ENCODE assay signal across 8 cellular contexts in genomic region chr12:40010899-40011774, GRCh38.
DNase-seq lines count a peak whose midpoint lies in the region; ATAC-seq and TF ChIP-seq lines count a peak whose summit lies in the region.

No MANE protein-coding gene starts in this region.

- H3K4me1 Mint-ChIP-seq in CD4-positive, alpha-beta memory T cell, result peaks cover 10 to 14% (median 10%) of the 10 kb centered on the region in 4 donors
- H3K4me1 Mint-ChIP-seq in natural killer cell, result peaks cover 10 to 16% of the 10 kb centered on the region in 2 donors

- ATAC-seq in GM19025 (IDR thresholded peaks at IDR 0.05; ENCODE audit: low read depth, unreplicated experiment) (peak; percentile 90), HG03139 (IDR thresholded peaks at IDR 0.05; ENCODE audit: unreplicated experiment) (peak; percentile 88), esophagus mucosa (peak; percentile 65), natural killer cell (peak; percentile 89 to 98 (median 97))

- no peaks in the 10 kb centered on the region for H3K9me3 ChIP-seq in CD4-positive, alpha-beta memory T cell (ENCODE audit: control insufficient read depth in 1 of 2, low read length in 2 of 2)
- H3K9me3 ChIP-seq in thyroid gland, result no peaks in the 10 kb centered on the region

- WGBS in thyroid gland, 2 donors, result 62 to 65% methylated on average over 11 of the region's 11 CpGs

- no peaks in the 10 kb centered on the region for H3K27me3 Mint-ChIP-seq in CD4-positive, alpha-beta memory T cell
- H3K27me3 Mint-ChIP-seq in natural killer cell (ENCODE audit: low read depth in 2 of 2), result no peaks in the 10 kb centered on the region

- no peaks in the 10 kb centered on the region for H3K36me3 ChIP-seq in CD4-positive, alpha-beta memory T cell (ENCODE audit: insufficient read depth, low read length)
- H3K36me3 ChIP-seq in thyroid gland, result no peaks in the 10 kb centered on the region

- intact Hi-C loops in CD4-positive, alpha-beta memory T cell (cut with micrococcal nuclease), result loop anchor here (1.0 to 10.0 kb wide), 3 partner anchors 96 to 911 kb away; no protein-coding TSS in a partner anchor
- intact Hi-C loops in natural killer cell (cut with micrococcal nuclease) (loop anchor here (1.0 kb wide), 1 partner anchor 96 kb away; no protein-coding TSS in a partner anchor), thyroid gland (cut with DNase I) (loop anchor here (5.0 kb wide), 1 partner anchor 96 kb away; the partner anchor contains the start of gene SLC2A13)

- H3K27me3 ChIP-seq in CD4-positive, alpha-beta memory T cell (ENCODE audit: insufficient read depth, low read length), result no peaks in the 10 kb centered on the region
- H3K27me3 ChIP-seq in thyroid gland, result no peaks in the 10 kb centered on the region

- H3K4me3 Mint-ChIP-seq in CD4-positive, alpha-beta memory T cell, result peak overlapping the region; percentile 44 to 81 (median 76)
- peak overlapping the region; percentile 74 for H3K4me3 Mint-ChIP-seq in natural killer cell

- POLR2A ChIA-PET in CD4-positive, alpha-beta memory T cell (lab: Charles Lee; ENCODE audit: partially characterized antibody), result interaction anchor here (1.4 to 1.6 kb wide), 2 partner anchors 95 to 97 kb away, joined by 4 to 12 read pairs; partner anchors contain the start of gene SLC2A13

- peaks cover 6% of the 10 kb centered on the region for H3K4me1 ChIP-seq in CD4-positive, alpha-beta memory T cell (ENCODE audit: insufficient read depth, low read length)
- H3K4me1 ChIP-seq in thyroid gland, result no peaks in the 10 kb centered on the region

- CTCF ChIA-PET in CD4-positive, alpha-beta memory T cell (lab: Charles Lee; ENCODE audit: partially characterized antibody), result interaction anchor here (0.6 to 11.5 kb wide), 31 partner anchors 8 to 1335 kb away, joined by 3 to 185 read pairs (median 3); partner anchors contain the start of gene SLC2A13

- peak; percentile 61 to 67 (median 64) for DNase-seq in CD4-positive, alpha-beta memory T cell
- DNase-seq in NCI-H774 (lab: John Stamatoyannopoulos, UW) (peak; percentile 77), natural killer cell (peak; percentile 25), thyroid gland (peak; percentile 30 to 33)
- peak; percentile 20 to 38 for DNase-seq in activated CD8-positive, alpha-beta memory T cell treated with anti-CD3 and anti-CD28 coated beads for 4 hours (ENCODE audit: low read depth in 2 of 2)

- peak overlapping the region in 1 of 2 donors; percentile 30 for H3K4me3 ChIP-seq in CD4-positive, alpha-beta memory T cell (ENCODE audit: low read length in 2 of 2)
- H3K4me3 ChIP-seq in thyroid gland (replicated peaks in 1 of 3), result no peak overlapping the region

- no peak overlapping the region for H3K27ac ChIP-seq in CD4-positive, alpha-beta memory T cell (ENCODE audit: low read depth, low read length)
- H3K27ac ChIP-seq in thyroid gland, result no peak overlapping the region

- no peak for TF ChIP-seq POLR2A in thyroid gland (IDR thresholded peaks at IDR 0.05)

- no peaks in the 10 kb centered on the region for H3K36me3 Mint-ChIP-seq in CD4-positive, alpha-beta memory T cell
- H3K36me3 Mint-ChIP-seq in natural killer cell, result no peaks in the 10 kb centered on the region

- H3K9me3 Mint-ChIP-seq in CD4-positive, alpha-beta memory T cell, result no peaks in the 10 kb centered on the region
- H3K9me3 Mint-ChIP-seq in natural killer cell, result no peaks in the 10 kb centered on the region

- TF ChIP-seq CTCF in natural killer cell (IDR thresholded peaks at IDR 0.05) (peak; percentile 80), thyroid gland (IDR thresholded peaks at IDR 0.05) (peak; percentile 35 to 75 (median 56))

- peak overlapping the region in 2 of 7 donors; percentile 23 to 26 for H3K27ac Mint-ChIP-seq in CD4-positive, alpha-beta memory T cell
- H3K27ac Mint-ChIP-seq in natural killer cell, result peak overlapping the region; percentile 26 to 83

Comparison
In these comparisons a context has a peak if more than half of its experiments do, and no peak if none do; other contexts are left out.
1. DNase-seq: peak in every context shown above with its lines; median percentile 77 in NCI-H774; 64 in CD4-positive, alpha-beta memory T cell; 32 in thyroid gland; 29 in activated CD8-positive, alpha-beta memory T cell treated with anti-CD3 and anti-CD28 coated beads for 4 hours; 25 in natural killer cell.